Comparison of ENCODE assay signal across 10 cellular contexts in genomic region chr2:12534646-12535263, GRCh38.
DNase-seq lines count a peak whose midpoint lies in the region; ATAC-seq and TF ChIP-seq lines count a peak whose summit lies in the region.
"Had no signal": no experiment of that assay in that cellular context is flagged by ENCODE, and none has a peak within 500 bp of the region (broad histone marks: within the 10 kb centered on the region; RNA-seq: fewer than 3 reads in every experiment).

No MANE protein-coding gene starts in this region.

- CTCF ChIA-PET in CD4-positive, alpha-beta T cell (lab: Charles Lee): interaction anchor here (0.5 to 1.5 kb wide), 4 partner anchors 12 to 181 kb away, joined by 3 to 4 read pairs (median 4); partner anchors contain the start of gene TRIB2

- H2AFZ ChIP-seq in GM23338: peak overlapping the region; percentile 85; the same call in 1 of the 2 replicates
- H2AFZ ChIP-seq in H9 (ENCODE audit: low read length): no peak overlapping the region

- no peak overlapping the region for H2BK15ac ChIP-seq in H9 (ENCODE audit: low read depth, low read length)

- no peak overlapping the region for H4K8ac ChIP-seq in H9 (replicated peaks; ENCODE audit: insufficient read length, low read depth, low read length)

- H3K23me2 ChIP-seq in H9 (ENCODE audit: insufficient read length, low read depth, low read length, poor library complexity, severe bottlenecking): no peaks in the 10 kb centered on the region

- no peaks in the 10 kb centered on the region for H3K79me2 ChIP-seq in GM23338 (replicated peaks; ENCODE audit: insufficient read depth)
- no peaks in the 10 kb centered on the region for H3K79me2 ChIP-seq in H9 (ENCODE audit: insufficient read depth, low read length)

- peaks cover 12% of the 10 kb centered on the region; the same call in 1 of the 2 replicates for H3K4me1 ChIP-seq in GM23338 (ENCODE audit: insufficient read depth)
- peaks cover 0 to 65% (median 45%) of the 10 kb centered on the region in 4 donors for H3K4me1 ChIP-seq in sigmoid colon
- H3K4me1 ChIP-seq in H9 (ENCODE audit: insufficient read depth, low read length): no peaks in the 10 kb centered on the region

- H2AK5ac ChIP-seq in H9 (ENCODE audit: insufficient read length, low read length): no peak overlapping the region

- H3K27ac ChIP-seq in GM23338 (ENCODE audit: low read depth) (no peak overlapping the region), sigmoid colon (peak overlapping the region in 3 of 4 donors; percentile 58 to 75 (median 73)), H9 (ENCODE audit: insufficient read length, low read depth, low read length) (no peak overlapping the region)
- H3K27ac ChIP-seq in CD4-positive, alpha-beta T cell (ENCODE audit: low read depth, low read length): no peak overlapping the region

- no peak overlapping the region for H3K27ac Mint-ChIP-seq in GM23338
- no peak overlapping the region for H3K27ac Mint-ChIP-seq in CD4-positive, alpha-beta T cell
- no peak overlapping the region for H3K27ac Mint-ChIP-seq in H9

- no peak overlapping the region for H4K91ac ChIP-seq in H9 (ENCODE audit: insufficient read length, low read depth, low read length)

- H3K79me1 ChIP-seq in H9 (ENCODE audit: insufficient read depth, low read depth, low read length, poor library complexity, severe bottlenecking): no peaks in the 10 kb centered on the region

- H2BK5ac ChIP-seq in H9 (ENCODE audit: insufficient read length, low read length): no peak overlapping the region

- DNase-seq in GM23338 (ENCODE audit: low spot score) (peak; percentile 37), T1000 (lab: John Stamatoyannopoulos, UW) (peak; percentile 60), fibroblast of villous mesenchyme (ENCODE audit: low read depth) (peak; percentile 96), sigmoid colon (no peak), NCI-H1930 (lab: John Stamatoyannopoulos, UW) (no peak), H9 (no peak)
- DNase-seq in CD4-positive, alpha-beta T cell: no peak
- DNase-seq: activated T-cell treated with anti-CD3 and anti-CD28 coated beads, Interleukin-2, amount 50 U/mL, for 1 hour; SIG-M5 had no signal

- H3K4ac ChIP-seq in H9 (ENCODE audit: low read depth, low read length): no peak overlapping the region

- H3K36me3 Mint-ChIP-seq in GM23338 (ENCODE audit: low read depth) (no peaks in the 10 kb centered on the region), H9 (ENCODE audit: insufficient read depth in 1 of 3, low read depth in 3 of 3) (no peaks in the 10 kb centered on the region)
- H3K36me3 Mint-ChIP-seq in CD4-positive, alpha-beta T cell (ENCODE audit: low read depth): no peaks in the 10 kb centered on the region

- H4K20me1 ChIP-seq in GM23338 (replicated peaks; ENCODE audit: insufficient read depth) (no peaks in the 10 kb centered on the region), H9 (ENCODE audit: control insufficient read depth, insufficient read depth, insufficient read length) (no peaks in the 10 kb centered on the region)

- TF ChIP-seq CTCF in GM23338 (conservative IDR thresholded peaks at IDR 0.05; ENCODE audit: low read depth in 2 of 2): no peak
- TF ChIP-seq CTCF in fibroblast of villous mesenchyme (IDR thresholded peaks at IDR 0.05; ENCODE audit: insufficient read depth, low read depth, low read length): no peak
- TF ChIP-seq CTCF in sigmoid colon (IDR thresholded peaks at IDR 0.05): no peak
- no peak for TF ChIP-seq CTCF in CD4-positive, alpha-beta T cell (IDR thresholded peaks at IDR 0.05)
- TF ChIP-seq CTCF in H9 (conservative IDR thresholded peaks at IDR 0.05): no peak

- 55 to 57% methylated on average over 3 of the region's 3 CpGs for WGBS in sigmoid colon, 2 donors
- no CpG with 5 or more reads among the region's 3 CpGs for WGBS in H9 (ENCODE audit: extremely low coverage, insufficient read length, low lambda C conversion rate)

- H3K23ac ChIP-seq in H9 (ENCODE audit: insufficient read length, low read depth, low read length): no peak overlapping the region

- H2BK20ac ChIP-seq in H9 (ENCODE audit: low read depth, low read length, poor library complexity, severe bottlenecking): no peak overlapping the region

- H3K27me3 Mint-ChIP-seq in GM23338 (ENCODE audit: insufficient read depth, low read depth, poor library complexity): no peaks in the 10 kb centered on the region
- H3K27me3 Mint-ChIP-seq in CD4-positive, alpha-beta T cell: no peaks in the 10 kb centered on the region
- no peaks in the 10 kb centered on the region; the same call in 1 of the 2 replicates for H3K27me3 Mint-ChIP-seq in H9 (ENCODE audit: low read depth)

- ATAC-seq in GM23338 (no peak), HG03095 (IDR thresholded peaks at IDR 0.05; ENCODE audit: unreplicated experiment) (no peak)
- ATAC-seq in CD4-positive, alpha-beta T cell (ENCODE audit: poor library complexity): no peak

- no peak overlapping the region for H4K5ac ChIP-seq in H9 (ENCODE audit: insufficient read length, low read depth, low read length)

- H3K4me2 ChIP-seq in GM23338 (no peak overlapping the region), H9 (ENCODE audit: insufficient read depth, insufficient read length, low read length) (no peak overlapping the region)

- no peak overlapping the region for H2BK120ac ChIP-seq in H9 (ENCODE audit: low read depth, low read length, poor library complexity, severe bottlenecking)

- H3F3A ChIP-seq in GM23338 (replicated peaks; ENCODE audit: low read depth): no peaks in the 10 kb centered on the region

- intact Hi-C loops in sigmoid colon (cut with DNase I): no loop called here
- intact Hi-C loops in CD4-positive, alpha-beta T cell (cut with DNase I, micrococcal nuclease): no loop called here

- H3K9me3 Mint-ChIP-seq in GM23338 (no peaks in the 10 kb centered on the region), H9 (no peaks in the 10 kb centered on the region)
- H3K9me3 Mint-ChIP-seq in CD4-positive, alpha-beta T cell: no peaks in the 10 kb centered on the region

- H3K27me3 ChIP-seq in GM23338 (ENCODE audit: insufficient read depth) (no peaks in the 10 kb centered on the region), sigmoid colon (no peaks in the 10 kb centered on the region), H9 (ENCODE audit: insufficient read depth, low read length) (no peaks in the 10 kb centered on the region)
- H3K27me3 ChIP-seq in CD4-positive, alpha-beta T cell (ENCODE audit: control insufficient read depth, insufficient read depth, low read length): no peaks in the 10 kb centered on the region

- no peak overlapping the region for H2BK12ac ChIP-seq in H9 (ENCODE audit: insufficient read length, low read depth, low read length)

- H3K14ac ChIP-seq in H9 (ENCODE audit: insufficient read depth, low read length): no peak overlapping the region

- no peak overlapping the region for H3T11ph ChIP-seq in H9 (ENCODE audit: low read length)

- H3K56ac ChIP-seq in H9 (ENCODE audit: insufficient read length, low read depth, low read length): no peak overlapping the region

- no peak overlapping the region for H3K4me3 Mint-ChIP-seq in GM23338
- no peak overlapping the region for H3K4me3 Mint-ChIP-seq in CD4-positive, alpha-beta T cell
- H3K4me3 Mint-ChIP-seq in H9: no peak overlapping the region

- no peak overlapping the region for H3K18ac ChIP-seq in H9 (ENCODE audit: insufficient read length, low read depth, low read length)

- H3K9ac ChIP-seq in H9 (ENCODE audit: extremely low read depth, insufficient read length, low read length): no peak overlapping the region

- POLR2A ChIA-PET in CD4-positive, alpha-beta T cell (lab: Charles Lee): interaction anchor here (0.7 to 0.9 kb wide), 3 partner anchors 33 to 47 kb away, joined by 3 read pairs; no protein-coding TSS in a partner anchor

- H3K4me1 Mint-ChIP-seq in GM23338 (peaks cover 13% of the 10 kb centered on the region; the same call in 2 of the 3 replicates), H9 (peaks cover 8 to 11% of the 10 kb centered on the region in 2 experiments; a peak in 3 of 4 replicates)
- H3K4me1 Mint-ChIP-seq in CD4-positive, alpha-beta T cell (ENCODE audit: low read depth): peaks cover 36% of the 10 kb centered on the region

- TF ChIP-seq EP300 in sigmoid colon (IDR thresholded peaks at IDR 0.05): peak in 2 of 4 donors; percentile 43 to 53

- H3K9me3 ChIP-seq in sigmoid colon (no peaks in the 10 kb centered on the region), H9 (ENCODE audit: control insufficient read depth, low read depth, low read length) (no peaks in the 10 kb centered on the region)
- H3K9me3 ChIP-seq in CD4-positive, alpha-beta T cell (ENCODE audit: control insufficient read depth, low read length): no peaks in the 10 kb centered on the region

- H3K4me3 ChIP-seq in GM23338: no peak overlapping the region
- peak overlapping the region; percentile 24 for H3K4me3 ChIP-seq in fibroblast of villous mesenchyme (ENCODE audit: low read depth, low read length)
- no peak overlapping the region for H3K4me3 ChIP-seq in sigmoid colon

- H3K36me3 ChIP-seq in GM23338 (ENCODE audit: insufficient read depth) (no peaks in the 10 kb centered on the region), sigmoid colon (no peaks in the 10 kb centered on the region)

- TF ChIP-seq POLR2A in sigmoid colon (IDR thresholded peaks at IDR 0.05): no peak

- H3K9me2 ChIP-seq in GM23338 (ENCODE audit: insufficient read depth): no peaks in the 10 kb centered on the region

TF ChIP-seq in GM23338, 12 proteins besides CTCF, POLR2A, EP300 and RAD21 (continues in another document):
- TF ChIP-seq CREB1 (CRISPR knock-in tag; IDR thresholded peaks at IDR 0.05; ENCODE audit: low read depth) (no peak), JUNB (IDR thresholded peaks at IDR 0.05; ENCODE audit: unreplicated experiment) (no peak), NANOG (IDR thresholded peaks at IDR 0.05; ENCODE audit: borderline replicate concordance) (no peak), STAT1 (IDR thresholded peaks at IDR 0.05; ENCODE audit: unreplicated experiment) (no peak), EZH2 (IDR thresholded peaks at IDR 0.05; ENCODE audit: low read depth, unreplicated experiment) (no peak), ZNF331 (CRISPR knock-in tag; IDR thresholded peaks at IDR 0.05; ENCODE audit: low read depth) (no peak)

Comparison
In these comparisons a context has a peak if more than half of its experiments do, and no peak if none do; other contexts are left out.
1. DNase-seq: peak in GM23338 (single experiment), T1000 (single experiment) and fibroblast of villous mesenchyme (single experiment); none in sigmoid colon (single experiment), NCI-H1930 (0 of 2), CD4-positive, alpha-beta T cell (0 of 10) and H9 (single experiment).
2. H3K27ac ChIP-seq: peak in sigmoid colon (3 of 4); none in GM23338 (single experiment), CD4-positive, alpha-beta T cell (single experiment) and H9 (single experiment).